14 cellular contexts compared by ENCODE assay signal in the genomic region with DNA sequence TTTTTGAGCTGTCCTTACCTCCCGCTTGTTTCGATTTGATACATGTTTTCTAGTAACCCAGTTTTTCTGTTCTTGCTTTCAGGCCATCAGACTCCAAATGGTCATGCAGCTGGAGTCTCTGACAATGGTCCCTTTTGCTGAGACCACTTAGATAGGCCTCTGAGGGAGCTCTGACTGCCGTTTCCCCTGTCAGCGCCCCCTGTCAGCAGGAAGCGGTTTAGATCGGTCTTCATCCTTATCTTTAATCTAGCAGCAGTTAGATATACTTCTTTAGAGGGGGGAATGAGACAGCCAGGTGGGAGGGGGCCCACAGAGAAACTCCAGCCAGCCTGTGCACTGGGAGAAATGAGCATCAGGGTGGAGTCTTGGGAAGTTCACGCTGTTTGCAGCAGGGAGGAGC.
DNase-seq lines count a peak whose midpoint lies in the region; ATAC-seq and TF ChIP-seq lines count a peak whose summit lies in the region.
"Had no signal": no experiment of that assay in that cellular context is flagged by ENCODE, and none has a peak within 500 bp of the region (broad histone marks: within the 10 kb centered on the region; RNA-seq: fewer than 3 reads in every experiment).

No MANE protein-coding gene starts in this region.

- 100% methylated on average over 2 of the region's 7 CpGs; no CpG with 5 or more reads in 1 of the 2 experiments for WGBS in IMR-90 (ENCODE audit: extremely low coverage in 2 of 2, insufficient read length in 1 of 2), 2 experiments

- H2AK9ac ChIP-seq in IMR-90 (replicated peaks; ENCODE audit: low read depth, low read length, poor library complexity), result no peak overlapping the region

- no peaks in the 10 kb centered on the region for H3K27me3 ChIP-seq in IMR-90 (ENCODE audit: control insufficient read depth, insufficient read depth, low read length)
- H3K27me3 ChIP-seq: Peyer's patch had no signal

- H3K79me1 ChIP-seq in IMR-90 (ENCODE audit: low read depth in 1 of 2, low read length in 2 of 2), result no peaks in the 10 kb centered on the region

- H3K4me2 ChIP-seq in IMR-90 (ENCODE audit: low read depth, low read length), result no peak overlapping the region

- H2AFZ ChIP-seq in IMR-90 (replicated peaks; ENCODE audit: low read length, poor library complexity), result no peak overlapping the region

- TF ChIP-seq POLR2A in IMR-90 (IDR thresholded peaks at IDR 0.05; ENCODE audit: low read depth, low read length), result no peak

- H2BK120ac ChIP-seq in IMR-90 (ENCODE audit: low read depth, low read length), result no peak overlapping the region

- H3K23ac ChIP-seq in IMR-90 (ENCODE audit: low read depth, low read length), result no peak overlapping the region

- H3K36me3 ChIP-seq in IMR-90 (ENCODE audit: control insufficient read depth, insufficient read depth, low read length), result no peaks in the 10 kb centered on the region
- H3K36me3 ChIP-seq: Peyer's patch had no signal

- H4K20me1 ChIP-seq in IMR-90 (ENCODE audit: insufficient read depth, low read length), result no peaks in the 10 kb centered on the region

- H3K4me3 Mint-ChIP-seq in neural crest cell, result no peak overlapping the region
- no peak overlapping the region for H3K4me3 Mint-ChIP-seq in MCF 10A (ENCODE audit: unreplicated experiment)
- H3K4me3 Mint-ChIP-seq: activated naive CD8-positive, alpha-beta T cell had no signal

- H3K4ac ChIP-seq in IMR-90 (ENCODE audit: low read depth, low read length), result no peak overlapping the region

- H4K91ac ChIP-seq in IMR-90 (ENCODE audit: insufficient read depth, low read depth, low read length), result no peak overlapping the region

- H3K27me3 Mint-ChIP-seq in neural crest cell (ENCODE audit: low read depth), result no peaks in the 10 kb centered on the region
- peaks cover 31% of the 10 kb centered on the region for H3K27me3 Mint-ChIP-seq in MCF 10A (ENCODE audit: insufficient read depth, unreplicated experiment)
- H3K27me3 Mint-ChIP-seq: activated naive CD8-positive, alpha-beta T cell had no signal

- H3K4me1 Mint-ChIP-seq in neural crest cell (no peaks in the 10 kb centered on the region), MCF 10A (ENCODE audit: insufficient read depth, unreplicated experiment) (no peaks in the 10 kb centered on the region)

- no peak overlapping the region for H2AK5ac ChIP-seq in IMR-90 (ENCODE audit: low read depth, low read length)

- no peaks in the 10 kb centered on the region for H3K9me3 ChIP-seq in IMR-90 (ENCODE audit: control insufficient read depth, insufficient read depth, low read length)
- H3K9me3 ChIP-seq: Peyer's patch had no signal

- peak; percentile 39; the same call in 2 of the 3 replicates for TF ChIP-seq CTCF in GM12872 (IDR thresholded peaks at IDR 0.05; ENCODE audit: insufficient read depth, low read depth, low read length)
- peak; percentile 17; the same call in 1 of the 2 replicates for TF ChIP-seq CTCF in IMR-90 (conservative IDR thresholded peaks at IDR 0.05; ENCODE audit: low read depth, low read length)
- peak; percentile 9 for TF ChIP-seq CTCF in astrocyte of the spinal cord (IDR thresholded peaks at IDR 0.05; ENCODE audit: low read depth, low read length)
- no peak for TF ChIP-seq CTCF in neural crest cell (conservative IDR thresholded peaks at IDR 0.05)
- no peak for TF ChIP-seq CTCF in MCF 10A (IDR thresholded peaks at IDR 0.05; ENCODE audit: unreplicated experiment)

- no peak overlapping the region for H4K5ac ChIP-seq in IMR-90 (ENCODE audit: low read depth, low read length)

- POLR2A ChIA-PET in IMR-90 (lab: Charles Lee; ENCODE audit: unreplicated experiment) (no interaction called here), MCF 10A (lab: Yijun Ruan, JAX) (no interaction called here)

- CTCF ChIA-PET in IMR-90 (lab: Yijun Ruan, JAX), result interaction anchor here (0.7 kb wide), 1 partner anchor 30 kb away, joined by 3 read pairs; no protein-coding TSS in a partner anchor
- CTCF ChIA-PET in MCF 10A (lab: Yijun Ruan, JAX), result no interaction called here

- H2BK15ac ChIP-seq in IMR-90 (ENCODE audit: low read depth, low read length), result no peak overlapping the region

- H3K4me3 ChIP-seq in IMR-90 (ENCODE audit: insufficient read depth, low read depth, low read length), result no peak overlapping the region
- no peak overlapping the region for H3K4me3 ChIP-seq in astrocyte of the spinal cord (ENCODE audit: low read depth, low read length)
- H3K4me3 ChIP-seq: Peyer's patch had no signal

- no peak for ATAC-seq in IMR-90 (ENCODE audit: low read depth)
- ATAC-seq in activated CD4-positive, CD25-positive, alpha-beta regulatory T cell treated with anti-CD3 and anti-CD28 coated beads, Interleukin-2, amount 50 U/mL, for 24 hours, result no peak
- ATAC-seq: esophagus mucosa, right cardiac atrium had no signal

- H3K9me1 ChIP-seq in IMR-90 (ENCODE audit: insufficient read depth, low read length), result no peaks in the 10 kb centered on the region

- in situ Hi-C loops in IMR-90 (cut with MboI; ENCODE audit: low sequenced_read_pairs) (no loop called here), astrocyte of the spinal cord (cut with HindIII; ENCODE audit: low sequenced_read_pairs) (no loop called here)

- no peak overlapping the region for H3K18ac ChIP-seq in IMR-90 (ENCODE audit: low read depth, low read length)

- no peak overlapping the region for H3K27ac Mint-ChIP-seq in neural crest cell (ENCODE audit: unreplicated experiment)
- H3K27ac Mint-ChIP-seq in MCF 10A (ENCODE audit: low read depth, unreplicated experiment), result no peak overlapping the region
- H3K27ac Mint-ChIP-seq: activated naive CD8-positive, alpha-beta T cell had no signal

- H2BK20ac ChIP-seq in IMR-90 (ENCODE audit: low read depth, low read length), result no peak overlapping the region

- no peak for TF ChIP-seq RAD21 in IMR-90 (IDR thresholded peaks at IDR 0.05; ENCODE audit: low read length)

- no peak overlapping the region for H2BK5ac ChIP-seq in IMR-90 (ENCODE audit: low read depth, low read length, poor library complexity, severe bottlenecking)

- no peak overlapping the region for H3K56ac ChIP-seq in IMR-90 (ENCODE audit: extremely low read depth, insufficient read depth, low read length)

- H3K9ac ChIP-seq in IMR-90 (ENCODE audit: low read depth, low read length), result no peak overlapping the region

- intact Hi-C loops in IMR-90 (cut with micrococcal nuclease), result no loop called here
- intact Hi-C loops in MCF 10A (cut with micrococcal nuclease), result no loop called here

- no TSS peak for BruUV-seq in IMR-90 (replicated peaks; lab: Mats Ljungman, UMichigan)
- no TSS peak for BruUV-seq in MCF 10A (replicated peaks; lab: Mats Ljungman, UMichigan)

- no peaks in the 10 kb centered on the region for H3K4me1 ChIP-seq in IMR-90 (ENCODE audit: control insufficient read depth, insufficient read depth, low read length)
- H3K4me1 ChIP-seq: Peyer's patch had no signal

- H3K27ac ChIP-seq in IMR-90 (ENCODE audit: insufficient read depth, low read length), result no peak overlapping the region
- H3K27ac ChIP-seq: Peyer's patch had no signal

- no peak overlapping the region for H3K14ac ChIP-seq in IMR-90 (replicated peaks; ENCODE audit: low read depth, low read length)

- H3K9me3 Mint-ChIP-seq in neural crest cell (peaks cover 3% of the 10 kb centered on the region), MCF 10A (ENCODE audit: unreplicated experiment) (no peaks in the 10 kb centered on the region)

- H3K36me3 Mint-ChIP-seq in neural crest cell (ENCODE audit: low read depth), result peaks cover 4% of the 10 kb centered on the region
- no peaks in the 10 kb centered on the region for H3K36me3 Mint-ChIP-seq in MCF 10A (ENCODE audit: insufficient read depth, unreplicated experiment)
- H3K36me3 Mint-ChIP-seq: activated naive CD8-positive, alpha-beta T cell had no signal

- DNase-seq in IMR-90, result no peak
- no peak for DNase-seq in astrocyte of the spinal cord (ENCODE audit: low read depth, low spot score)
- DNase-seq in neural crest cell (ENCODE audit: low read depth, low spot score), result peak; percentile 3
- DNase-seq in NCI-H226, result no peak
- DNase-seq in MCF 10A (ENCODE audit: unreplicated experiment), result no peak
- DNase-seq: cerebellar nuclear complex, NCI-H2227 treated with DMSO at 0.1 percent for 48 hours, Peyer's patch, T1000 had no signal

- no peak overlapping the region for H4K8ac ChIP-seq in IMR-90 (ENCODE audit: low read depth in 2 of 2, low read length in 2 of 2)

- dilution Hi-C loops in IMR-90 (cut with HindIII; ENCODE audit: low sequenced_read_pairs, unreplicated experiment), result no loop called here

TF ChIP-seq in IMR-90, 13 proteins besides CTCF, POLR2A, EP300 and RAD21:
- TF ChIP-seq FOS (IDR thresholded peaks at IDR 0.05; ENCODE audit: low read depth, low read length), result no peak
- TF ChIP-seq, protein P1, sequence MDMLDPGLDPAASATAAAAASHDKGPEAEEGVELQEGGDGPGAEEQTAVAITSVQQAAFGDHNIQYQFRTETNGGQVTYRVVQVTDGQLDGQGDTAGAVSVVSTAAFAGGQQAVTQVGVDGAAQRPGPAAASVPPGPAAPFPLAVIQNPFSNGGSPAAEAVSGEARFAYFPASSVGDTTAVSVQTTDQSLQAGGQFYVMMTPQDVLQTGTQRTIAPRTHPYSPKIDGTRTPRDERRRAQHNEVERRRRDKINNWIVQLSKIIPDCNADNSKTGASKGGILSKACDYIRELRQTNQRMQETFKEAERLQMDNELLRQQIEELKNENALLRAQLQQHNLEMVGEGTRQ (IDR thresholded peaks at IDR 0.05; ENCODE audit: low read depth, low read length), result no peak
- no peak for TF ChIP-seq CEBPB (IDR thresholded peaks at IDR 0.05; ENCODE audit: low read depth, low read length)
- no peak for TF ChIP-seq CHD1 (IDR thresholded peaks at IDR 0.05; ENCODE audit: low read depth, low read length)
- TF ChIP-seq MAFK (IDR thresholded peaks at IDR 0.05; ENCODE audit: low read depth, low read length), result no peak
- TF ChIP-seq SMC3 (IDR thresholded peaks at IDR 0.05; ENCODE audit: low read depth, low read length), result 0 out of 2 replicates have a peak, but pooled peaks have one; percentile 9
- TF ChIP-seq RCOR1 (IDR thresholded peaks at IDR 0.05; ENCODE audit: insufficient replicate concordance, low read length), result no peak
- no peak for TF ChIP-seq BHLHE40 (IDR thresholded peaks at IDR 0.05; ENCODE audit: low read depth, low read length)
- TF ChIP-seq RFX5 (IDR thresholded peaks at IDR 0.05; ENCODE audit: low read depth, low read length), result no peak

Comparison
In these comparisons a context has a peak if more than half of its experiments do, and no peak if none do; other contexts are left out.
1. CTCF ChIP-seq: peak in GM12872 (single experiment), IMR-90 (single experiment) and astrocyte of the spinal cord (single experiment); none in neural crest cell (single experiment) and MCF 10A (single experiment).